In genomic region chr9:3847377-3847776, GRCh38 we compare ENCODE assay signal across 26 cellular contexts.
"Had no signal": no experiment of that assay in that cellular context is flagged by ENCODE, and none has a peak within 500 bp of the region (broad histone marks: within the 10 kb centered on the region; RNA-seq: fewer than 3 reads in every experiment).

No MANE protein-coding gene starts in this region.

- H3K27ac ChIP-seq: colonic mucosa, coronary artery, dorsolateral prefrontal cortex, esophagus muscularis mucosa, foreskin keratinocyte, gastrocnemius medialis, gastroesophageal sphincter had no signal

- H3K27me3 Mint-ChIP-seq: dendritic cell treated with granulocyte-macrophage colony-stimulating factor and Interleukin-4, amounts not matched to agents 40 ng/mL and 50 ng/mL, for 4 days had no signal

- FAIRE-seq: colon, endometrium, endothelial cell of umbilical vein, frontal cortex had no signal

- DNase-seq: colonic mucosa; cortex of kidney; dermis blood vessel endothelial cell; dorsolateral prefrontal cortex; effector CD4-positive, alpha-beta T cell; effector CD8-positive, alpha-beta T cell; effector memory CD4-positive, alpha-beta T cell; effector memory CD8-positive, alpha-beta T cell; endodermal cell; erythroblast; esophagus squamous epithelium; foreskin fibroblast; foreskin keratinocyte; foreskin melanocyte; gastrocnemius medialis; glutamatergic neuron; head of caudate nucleus had no signal

- H3K9me3 Mint-ChIP-seq: dendritic cell treated with granulocyte-macrophage colony-stimulating factor and Interleukin-4, amounts not matched to agents 40 ng/mL and 50 ng/mL, for 4 days; effector memory CD8-positive, alpha-beta T cell; endodermal cell had no signal

- H3K27me3 ChIP-seq: colonic mucosa, dorsolateral prefrontal cortex, esophagus muscularis mucosa, esophagus squamous epithelium, foreskin keratinocyte, gastrocnemius medialis, gastroesophageal sphincter had no signal

- H3K9me3 ChIP-seq: colonic mucosa, esophagus muscularis mucosa, esophagus squamous epithelium, gastrocnemius medialis, gastroesophageal sphincter had no signal

- H3K36me3 ChIP-seq: colonic mucosa, esophagus squamous epithelium, gastrocnemius medialis had no signal

- ATAC-seq: effector memory CD8-positive, alpha-beta T cell; esophagus mucosa; foreskin keratinocyte; gastrocnemius medialis; gastroesophageal sphincter had no signal

- H3K4me3 ChIP-seq: colonic mucosa, coronary artery, dorsolateral prefrontal cortex, esophagus muscularis mucosa, esophagus squamous epithelium, gastrocnemius medialis, gastroesophageal sphincter had no signal

- H3K4me1 ChIP-seq: colonic mucosa, esophagus muscularis mucosa, foreskin keratinocyte, gastrocnemius medialis, gastroesophageal sphincter had no signal

- H3K4me3 Mint-ChIP-seq: dendritic cell treated with granulocyte-macrophage colony-stimulating factor and Interleukin-4, amounts not matched to agents 40 ng/mL and 50 ng/mL, for 4 days; effector memory CD8-positive, alpha-beta T cell; endodermal cell had no signal

- H3K27ac Mint-ChIP-seq: dendritic cell treated with granulocyte-macrophage colony-stimulating factor and Interleukin-4, amounts not matched to agents 40 ng/mL and 50 ng/mL, for 4 days; effector memory CD8-positive, alpha-beta T cell; endodermal cell had no signal
